ENCODE assay signal across 1 cellular context in genomic region chr7:74402668-74403067, GRCh38. TPM values are rescaled to one million over a fixed set of nuclear protein-coding genes. Genes with fewer than 3 reads are reported as not detected.
"Had no signal": no experiment of that assay in that cellular context is flagged by ENCODE, and none has a peak within 500 bp of the region (broad histone marks: within the 10 kb centered on the region; RNA-seq: fewer than 3 reads in every experiment).

No MANE protein-coding gene starts in this region.

RNA-seq across cellular contexts. Expression of gene GTF2IRD1, which starts 51.0 kb away (rescaled TPM):
- total RNA-seq: natural killer cell had no signal
